In the genomic region with DNA sequence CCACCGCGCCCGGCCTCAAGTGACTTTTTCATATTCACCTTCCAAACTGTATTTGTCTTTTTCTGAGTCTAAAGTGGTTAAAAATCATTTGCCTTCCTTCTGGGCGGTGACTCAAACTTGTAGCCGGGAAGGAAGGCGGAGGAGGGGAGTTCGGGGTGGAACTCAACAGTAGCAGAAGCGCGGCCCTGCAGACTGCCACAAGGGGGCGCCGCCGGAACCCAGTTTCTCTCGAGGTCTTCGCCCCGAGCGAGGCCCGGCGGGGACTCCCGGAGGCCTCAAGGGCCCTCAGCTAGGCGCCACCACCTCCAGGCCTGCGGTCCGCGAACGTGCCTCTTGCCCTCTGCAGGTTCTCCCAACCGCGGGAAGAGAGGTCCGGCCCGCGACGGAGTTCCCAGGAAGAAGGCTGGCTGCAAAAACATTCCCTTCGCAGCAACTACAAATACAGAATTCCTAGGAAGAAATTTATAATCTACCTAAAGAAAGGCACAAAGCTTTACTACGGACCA, we compare ENCODE assay signal across 8 cellular contexts. TPM values are rescaled to one million over a fixed set of nuclear protein-coding genes. Genes with fewer than 3 reads are reported as not detected.
DNase-seq lines count a peak whose midpoint lies in the region; ATAC-seq and TF ChIP-seq lines count a peak whose summit lies in the region.

No MANE protein-coding gene starts in this region.

- peaks cover 0 to 2% (median 0%) of the 10 kb centered on the region in 3 donors for H3K36me3 Mint-ChIP-seq in CD8-positive, alpha-beta memory T cell

- H3K9me3 Mint-ChIP-seq in CD8-positive, alpha-beta memory T cell, result no peaks in the 10 kb centered on the region

- TF ChIP-seq POLR2A in testis (IDR thresholded peaks at IDR 0.05), result no peak

- intact Hi-C loops in testis (cut with DNase I; ENCODE audit: low total_unique reads), result no loop called here

- no peaks in the 10 kb centered on the region for H3K36me3 ChIP-seq in CD8-positive, alpha-beta memory T cell (ENCODE audit: insufficient read depth, low read length)
- no peaks in the 10 kb centered on the region for H3K36me3 ChIP-seq in testis (ENCODE audit: low read depth, missing control alignments)

- no peaks in the 10 kb centered on the region for H3K9me3 ChIP-seq in CD8-positive, alpha-beta memory T cell (ENCODE audit: low read length)
- H3K9me3 ChIP-seq in testis, result no peaks in the 10 kb centered on the region

- H3K4me1 ChIP-seq in CD8-positive, alpha-beta memory T cell (ENCODE audit: insufficient read depth, low read length), result peaks cover 6% of the 10 kb centered on the region
- H3K4me1 ChIP-seq in testis, result no peaks in the 10 kb centered on the region

- H3K27ac Mint-ChIP-seq in CD8-positive, alpha-beta memory T cell, result no peak overlapping the region

- CTCF ChIA-PET in CD8-positive, alpha-beta memory T cell (lab: Charles Lee), result interaction anchor here (0.7 to 4.4 kb wide), 29 partner anchors 8 to 242 kb away, joined by 3 to 82 read pairs (median 5); partner anchors contain the start of genes GPR55 and ITM2C
- CTCF ChIA-PET in RWPE1 (lab: Yijun Ruan, JAX), result interaction anchor here (0.6 to 1.1 kb wide), 8 partner anchors 15 to 665 kb away, joined by 3 to 5 read pairs (median 4); partner anchors contain the start of gene ITM2C

- H3K4me3 ChIP-seq in CD8-positive, alpha-beta memory T cell (ENCODE audit: low read length), result no peak overlapping the region
- H3K4me3 ChIP-seq in foreskin fibroblast (ENCODE audit: low read depth in 1 of 2, low read length in 2 of 2) (peak overlapping the region in 1 of 2 donors; percentile 20), testis (no peak overlapping the region)

- POLR2A ChIA-PET in CD8-positive, alpha-beta memory T cell (lab: Charles Lee), result interaction anchor here (0.6 to 0.7 kb wide), 2 partner anchors 9 to 121 kb away, joined by 3 to 4 read pairs; no protein-coding TSS in a partner anchor
- POLR2A ChIA-PET in RWPE1 (lab: Yijun Ruan, JAX; ENCODE audit: low non-redundant PET), result no interaction called here

- H3K27me3 ChIP-seq in CD8-positive, alpha-beta memory T cell (ENCODE audit: insufficient read depth, low read length, poor library complexity, severe bottlenecking), result no peaks in the 10 kb centered on the region
- H3K27me3 ChIP-seq in testis, result no peaks in the 10 kb centered on the region

- no peak overlapping the region for H3K27ac ChIP-seq in CD8-positive, alpha-beta memory T cell (ENCODE audit: low read depth, low read length)
- H3K27ac ChIP-seq in RWPE1 (no peak overlapping the region), testis (no peak overlapping the region)

- TF ChIP-seq CTCF in RWPE1 (conservative IDR thresholded peaks at IDR 0.05; ENCODE audit: low read depth) (peak; percentile 85), foreskin fibroblast (IDR thresholded peaks at IDR 0.05; ENCODE audit: low read depth, low read length) (peak; percentile 57), omental fat pad (IDR thresholded peaks at IDR 0.05) (peak in 2 of 3 donors; percentile 37 to 62), testis (IDR thresholded peaks at IDR 0.05) (peak; percentile 75 to 86 (median 80))

- peak overlapping the region in 1 of 7 donors; percentile 24 for H3K4me3 Mint-ChIP-seq in CD8-positive, alpha-beta memory T cell

- peaks cover 24 to 40% of the 10 kb centered on the region in 2 donors for H3K27me3 Mint-ChIP-seq in CD8-positive, alpha-beta memory T cell

- peak; percentile 70 to 89 (median 76) for DNase-seq in CD8-positive, alpha-beta memory T cell
- peak; percentile 75 for DNase-seq in RWPE1 (ENCODE audit: low spot score)
- peak; percentile 84 for DNase-seq in activated T-helper 9 cell treated with anti-CD3 and anti-CD28 coated beads, Interleukin-2, amount 50 U/mL, for 16 hours (ENCODE audit: low read depth)
- DNase-seq in foreskin fibroblast, result peak; percentile 79 to 94
- DNase-seq in omental fat pad (ENCODE audit: low spot score), result peak; percentile 82
- peak; percentile 92 for DNase-seq in testis

- 6 to 11% methylated on average over 26 to 32 of the region's 32 CpGs for WGBS in testis, 2 donors

- peak; percentile 87 for ATAC-seq in GM19328 (IDR thresholded peaks at IDR 0.05; ENCODE audit: unreplicated experiment)
- ATAC-seq in HG03558 (IDR thresholded peaks at IDR 0.05; ENCODE audit: extremely low read depth, unreplicated experiment), result peak; percentile 85
- peak; percentile 91 for ATAC-seq in omental fat pad (ENCODE audit: low FRiP score)

- H3K4me1 Mint-ChIP-seq in CD8-positive, alpha-beta memory T cell, result peaks cover 5 to 9% (median 6%) of the 10 kb centered on the region in 3 donors

RNA-seq across cellular contexts. Expression of gene ITM2C, which starts 16.8 kb away (rescaled TPM):
- 10 to 100 TPM; 56.1 to 58.6 TPM for total RNA-seq in CD8-positive, alpha-beta memory T cell
- polyA plus RNA-seq in CD8-positive, alpha-beta memory T cell, result 50.1 TPM
- total RNA-seq in omental fat pad (10 to 100 TPM; 17.9 to 35.9 (median 28.8) TPM), testis (10 to 100 TPM; 53.7 to 95.7 TPM)
- polyA plus RNA-seq in testis (ENCODE audit: insufficient read depth, low read depth, low replicate concordance), result 57.8 TPM
